Comparison of ENCODE assay signal across 27 cellular contexts in the genomic region with DNA sequence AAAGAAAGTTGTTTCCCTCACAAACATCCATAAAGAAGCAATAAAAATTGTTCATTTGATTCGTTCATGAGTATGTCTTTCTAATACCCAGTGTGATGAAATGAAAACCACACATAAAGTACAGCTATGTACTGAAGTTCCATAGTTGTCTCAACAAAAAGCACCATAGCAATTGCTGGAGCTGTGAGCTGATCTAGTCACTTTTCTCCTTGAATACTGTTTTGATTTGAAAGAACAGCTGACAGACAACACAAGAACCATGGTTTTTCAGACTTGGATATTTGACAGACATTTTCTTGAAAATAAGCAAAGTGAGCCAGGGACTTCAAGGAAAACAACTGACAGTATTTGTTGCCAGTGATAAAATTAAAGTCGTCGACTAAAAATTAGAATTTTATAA.
"Had no signal": no experiment of that assay in that cellular context is flagged by ENCODE, and none has a peak within 500 bp of the region (broad histone marks: within the 10 kb centered on the region; RNA-seq: fewer than 3 reads in every experiment).

No MANE protein-coding gene starts in this region.

- H3K4me3 Mint-ChIP-seq: naive thymus-derived CD4-positive, alpha-beta T cell; natural killer cell; nephron; neural progenitor cell; stimulated activated effector memory CD8-positive, alpha-beta T cell treated with anti-CD3 and anti-CD28 coated beads, Interleukin-12 subunit alpha, Interleukin-12 subunit beta, amount 100 ng/mL, for 72 hours; stimulated activated naive B cell treated with anti-CD40 and anti-IgM and Interleukin-4, amounts not matched to agents 10 μg/mL and 1 μg/mL and 100 μg/mL, for 72 hours; stimulated activated naive CD8-positive, alpha-beta T cell treated with anti-CD3 and anti-CD28 coated beads, Interleukin-15, Interleukin-2, amounts not matched to agents 100 ng/mL and 50 ng/mL, for 24 hours had no signal

- H3K27me3 Mint-ChIP-seq: stimulated activated naive B cell treated with anti-CD40 and anti-IgM and Interleukin-4, amounts not matched to agents 10 μg/mL and 1 μg/mL and 100 μg/mL, for 72 hours; stimulated activated naive CD8-positive, alpha-beta T cell treated with anti-CD3 and anti-CD28 coated beads, Interleukin-15, Interleukin-2, amounts not matched to agents 100 ng/mL and 50 ng/mL, for 24 hours had no signal

- H3K4me1 ChIP-seq: neural progenitor cell, parathyroid adenoma, prostate gland, right lobe of liver, stomach, thyroid gland, tibial nerve, upper lobe of left lung, vagina had no signal

- H3K4me3 ChIP-seq: neural progenitor cell, ovary, prostate gland, right lobe of liver, skin epidermis, stomach, thoracic aorta, thyroid gland, tibial nerve, upper lobe of left lung, vagina had no signal

- H3K27ac ChIP-seq: neural progenitor cell, ovary, parathyroid adenoma, prostate gland, right lobe of liver, skin epidermis, stomach, thoracic aorta, thyroid gland, tibial nerve, upper lobe of left lung, vagina had no signal

- H3K9ac ChIP-seq: neural progenitor cell, parathyroid adenoma had no signal

- H3K36me3 Mint-ChIP-seq: neural progenitor cell; stimulated activated effector memory CD8-positive, alpha-beta T cell treated with anti-CD3 and anti-CD28 coated beads, Interleukin-12 subunit alpha, Interleukin-12 subunit beta, amount 100 ng/mL, for 72 hours had no signal

- H2AFZ ChIP-seq: neural progenitor cell, parathyroid adenoma had no signal

- H3K27ac Mint-ChIP-seq: naive thymus-derived CD4-positive, alpha-beta T cell; natural killer cell; nephron; neural progenitor cell; stimulated activated effector memory CD8-positive, alpha-beta T cell treated with anti-CD3 and anti-CD28 coated beads, Interleukin-12 subunit alpha, Interleukin-12 subunit beta, amount 100 ng/mL, for 72 hours; stimulated activated naive B cell treated with anti-CD40 and anti-IgM and Interleukin-4, amounts not matched to agents 10 μg/mL and 1 μg/mL and 100 μg/mL, for 72 hours; stimulated activated naive CD8-positive, alpha-beta T cell treated with anti-CD3 and anti-CD28 coated beads, Interleukin-15, Interleukin-2, amounts not matched to agents 100 ng/mL and 50 ng/mL, for 24 hours had no signal

- H3K4me2 ChIP-seq: neural progenitor cell had no signal

- H3K36me3 ChIP-seq: neural progenitor cell, ovary, prostate gland, right lobe of liver, stomach, thoracic aorta, thyroid gland, tibial nerve, upper lobe of left lung, vagina had no signal

- H3K4me1 Mint-ChIP-seq: natural killer cell; nephron; neural progenitor cell; stimulated activated effector memory CD8-positive, alpha-beta T cell treated with anti-CD3 and anti-CD28 coated beads, Interleukin-12 subunit alpha, Interleukin-12 subunit beta, amount 100 ng/mL, for 72 hours; stimulated activated naive B cell treated with anti-CD40 and anti-IgM and Interleukin-4, amounts not matched to agents 10 μg/mL and 1 μg/mL and 100 μg/mL, for 72 hours had no signal

- H3K79me2 ChIP-seq: parathyroid adenoma had no signal

- DNase-seq: naive thymus-derived CD4-positive, alpha-beta T cell; natural killer cell; occipital lobe; ovary; posterior cingulate gyrus; right cardiac atrium; right lobe of liver; stimulated activated CD4-positive, alpha-beta T cell treated with anti-CD3 and anti-CD28 coated beads, Interleukin-15, amount 100 ng/mL, for 24 hours; stimulated activated CD4-positive, alpha-beta T cell treated with anti-CD3 and anti-CD28 coated beads, Interleukin-2, amount 100 ng/mL, for 24 hours; stimulated activated CD4-positive, alpha-beta T cell treated with anti-CD3 and anti-CD28 coated beads, Interleukin-2, amount 100 ng/mL, for 48 hours; stimulated activated CD4-positive, alpha-beta T cell treated with anti-CD3 and anti-CD28 coated beads, Interleukin-4, amount 100 ng/mL, for 24 hours; stimulated activated naive B cell treated with anti-CD40 and anti-IgM and Interleukin-4, amounts not matched to agents 10 μg/mL and 1 μg/mL and 100 μg/mL, for 72 hours; stimulated activated naive CD4-positive, alpha-beta T cell treated with Interleukin-2 at 50 U/mL for 16 hours; stomach; thyroid gland; trophoblast cell; upper lobe of left lung had no signal

- H3K27me3 ChIP-seq: neural progenitor cell, ovary, right lobe of liver, stomach, thyroid gland, tibial nerve, upper lobe of left lung, vagina had no signal

- H3K9me3 ChIP-seq: ovary, prostate gland, right lobe of liver, thoracic aorta, thyroid gland, upper lobe of left lung, vagina had no signal
